In the genomic region with DNA sequence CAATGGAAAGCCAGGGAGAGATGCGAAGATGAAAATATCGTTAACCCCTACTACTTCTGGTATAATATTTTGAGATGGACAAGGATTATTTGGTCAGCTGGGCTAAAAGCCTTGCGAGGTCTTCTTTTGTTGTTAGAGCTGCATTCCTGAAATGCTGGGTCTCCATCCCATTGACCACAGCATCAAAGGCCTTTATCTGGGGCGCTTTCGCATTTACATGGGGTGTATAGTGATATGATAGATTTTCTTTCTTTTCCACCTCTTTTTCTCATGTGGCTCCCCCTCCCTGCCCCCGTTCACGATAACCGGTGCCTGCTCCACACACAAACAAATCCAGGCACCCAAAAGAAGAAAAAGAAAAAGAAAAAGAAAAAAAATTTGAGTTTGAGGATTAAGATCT, we compare ENCODE assay signal across 17 cellular contexts.
DNase-seq lines count a peak whose midpoint lies in the region; ATAC-seq and TF ChIP-seq lines count a peak whose summit lies in the region.
"Had no signal": no experiment of that assay in that cellular context is flagged by ENCODE, and none has a peak within 500 bp of the region (broad histone marks: within the 10 kb centered on the region; RNA-seq: fewer than 3 reads in every experiment).

No MANE protein-coding gene starts in this region.

- 53% methylated on average over 8 of the region's 8 CpGs for WGBS in hepatocyte (ENCODE audit: low lambda C conversion rate, missing lambda C conversion rate)

- CTCF ChIA-PET in WTC11 (lab: Charles Lee): interaction anchor here (1.9 to 2.3 kb wide), 2 partner anchors 12 to 49 kb away, joined by 4 to 13 read pairs; no protein-coding TSS in a partner anchor
- CTCF ChIA-PET in activated naive CD4-positive, alpha-beta T cell treated with anti-CD3 and anti-CD28 coated beads, Interleukin-2, amount 10 ng/mL, durations not matched to agents 7 days and 5 days (lab: Charles Lee): no interaction called here

- H3K9me2 ChIP-seq in hepatocyte (replicated peaks; ENCODE audit: insufficient read depth): no peaks in the 10 kb centered on the region

- H3K36me3 Mint-ChIP-seq in WTC11: no peaks in the 10 kb centered on the region
- H3K36me3 Mint-ChIP-seq in activated naive CD4-positive, alpha-beta T cell treated with anti-CD3 and anti-CD28 coated beads, Interleukin-2, amount 10 ng/mL, durations not matched to agents 7 days and 5 days: no peaks in the 10 kb centered on the region

- no peaks in the 10 kb centered on the region for H3K79me2 ChIP-seq in hepatocyte

- TF ChIP-seq CTCF in AG10803 (conservative IDR thresholded peaks at IDR 0.05; ENCODE audit: low read length) (no peak), WTC11 (IDR thresholded peaks at IDR 0.05) (no peak), hepatocyte (IDR thresholded peaks at IDR 0.05; ENCODE audit: poor library complexity) (no peak)

- H4K20me1 ChIP-seq in hepatocyte (ENCODE audit: insufficient read depth, poor library complexity, severe bottlenecking): no peaks in the 10 kb centered on the region

- no peaks in the 10 kb centered on the region for H3K36me3 ChIP-seq in hepatocyte (replicated peaks; ENCODE audit: insufficient read depth, low read depth)
- H3K36me3 ChIP-seq: adrenal gland had no signal

- H3K4me3 ChIP-seq in AG10803 (ENCODE audit: low read length) (peak overlapping the region; percentile 61), hepatocyte (no peak overlapping the region)
- H3K4me3 ChIP-seq: PC-9 had no signal

- no peaks in the 10 kb centered on the region for H3K9me3 Mint-ChIP-seq in WTC11
- H3K9me3 Mint-ChIP-seq in activated naive CD4-positive, alpha-beta T cell treated with anti-CD3 and anti-CD28 coated beads, Interleukin-2, amount 10 ng/mL, durations not matched to agents 7 days and 5 days: peaks cover 6% of the 10 kb centered on the region

- peaks cover 46% of the 10 kb centered on the region for H3K4me1 Mint-ChIP-seq in WTC11
- no peaks in the 10 kb centered on the region for H3K4me1 Mint-ChIP-seq in activated naive CD4-positive, alpha-beta T cell treated with anti-CD3 and anti-CD28 coated beads, Interleukin-2, amount 10 ng/mL, durations not matched to agents 7 days and 5 days

- peak; percentile 48 for ATAC-seq in WTC11
- ATAC-seq: foreskin keratinocyte had no signal

- H3K27ac Mint-ChIP-seq in WTC11: peak overlapping the region; percentile 82
- no peak overlapping the region for H3K27ac Mint-ChIP-seq in activated naive CD4-positive, alpha-beta T cell treated with anti-CD3 and anti-CD28 coated beads, Interleukin-2, amount 10 ng/mL, durations not matched to agents 7 days and 5 days

- no peaks in the 10 kb centered on the region for H3K27me3 Mint-ChIP-seq in WTC11 (ENCODE audit: low read depth)
- no peaks in the 10 kb centered on the region for H3K27me3 Mint-ChIP-seq in activated naive CD4-positive, alpha-beta T cell treated with anti-CD3 and anti-CD28 coated beads, Interleukin-2, amount 10 ng/mL, durations not matched to agents 7 days and 5 days

- no peaks in the 10 kb centered on the region for H3K9me3 ChIP-seq in hepatocyte (ENCODE audit: low read depth)
- H3K9me3 ChIP-seq: adrenal gland had no signal

- H3K4me1 ChIP-seq in hepatocyte (ENCODE audit: insufficient read depth): peaks cover 9% of the 10 kb centered on the region
- H3K4me1 ChIP-seq: foreskin keratinocyte had no signal

- peak overlapping the region; percentile 63 for H3K4me3 Mint-ChIP-seq in WTC11
- H3K4me3 Mint-ChIP-seq in activated naive CD4-positive, alpha-beta T cell treated with anti-CD3 and anti-CD28 coated beads, Interleukin-2, amount 10 ng/mL, durations not matched to agents 7 days and 5 days: no peak overlapping the region

- peak overlapping the region; percentile 69 for H3K4me2 ChIP-seq in hepatocyte
- H3K4me2 ChIP-seq: PC-9 had no signal

- peak; percentile 13 for DNase-seq in AG10803 (ENCODE audit: low read depth)
- DNase-seq in WTC11 (ENCODE audit: low spot score): no peak
- no peak for DNase-seq in hepatocyte (ENCODE audit: low spot score)
- peak; percentile 9 for DNase-seq in pons (ENCODE audit: low spot score)
- DNase-seq in activated CD4-positive, CD25-positive, alpha-beta regulatory T cell treated with anti-CD3 and anti-CD28 coated beads, Interleukin-2, amount 50 U/mL, for 72 hours: no peak
- no peak for DNase-seq in Ammon's horn (ENCODE audit: low spot score)
- DNase-seq in activated naive CD4-positive, alpha-beta T cell treated with anti-CD3 and anti-CD28 coated beads, Interleukin-2, amount 10 ng/mL, durations not matched to agents 7 days and 5 days: no peak
- no peak for DNase-seq in NCI-H2107 (lab: John Stamatoyannopoulos, UW)
- DNase-seq: activated CD4-positive, CD25-positive, alpha-beta regulatory T cell; activated T-cell treated with anti-CD3 and anti-CD28 coated beads, Interleukin-2, amount 50 U/mL, for 1 hour; foreskin keratinocyte; GOT3; kidney; NCI-H510A treated with DMSO at 0.1 percent for 48 hours; PC-9; stomach had no signal

- H3K27me3 ChIP-seq in hepatocyte: peaks cover 21% of the 10 kb centered on the region
- H3K27me3 ChIP-seq: adrenal gland, foreskin keratinocyte had no signal

- H2AFZ ChIP-seq in hepatocyte: no peak overlapping the region
- H2AFZ ChIP-seq: PC-9 had no signal

- H3K27ac ChIP-seq in hepatocyte: peak overlapping the region; percentile 58
- H3K27ac ChIP-seq: foreskin keratinocyte, PC-9 had no signal

- POLR2A ChIA-PET in WTC11 (lab: Charles Lee): no interaction called here

TF ChIP-seq in WTC11, 78 proteins besides CTCF, POLR2A, EP300 and RAD21 (continues in another document):
- TF ChIP-seq STAT6 (CRISPR knock-in tag; conservative IDR thresholded peaks at IDR 0.05; ENCODE audit: low read depth): no peak
- no peak for TF ChIP-seq AFF4 (CRISPR knock-in tag; IDR thresholded peaks at IDR 0.05; ENCODE audit: borderline replicate concordance)
- no peak for TF ChIP-seq ZBTB43 (CRISPR knock-in tag; IDR thresholded peaks at IDR 0.05)
- TF ChIP-seq, protein P1, sequence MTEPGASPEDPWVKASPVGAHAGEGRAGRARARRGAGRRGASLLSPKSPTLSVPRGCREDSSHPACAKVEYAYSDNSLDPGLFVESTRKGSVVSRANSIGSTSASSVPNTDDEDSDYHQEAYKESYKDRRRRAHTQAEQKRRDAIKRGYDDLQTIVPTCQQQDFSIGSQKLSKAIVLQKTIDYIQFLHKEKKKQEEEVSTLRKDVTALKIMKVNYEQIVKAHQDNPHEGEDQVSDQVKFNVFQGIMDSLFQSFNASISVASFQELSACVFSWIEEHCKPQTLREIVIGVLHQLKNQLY (CRISPR knock-in tag; IDR thresholded peaks at IDR 0.05): no peak
- TF ChIP-seq GRHL2 (CRISPR knock-in tag; IDR thresholded peaks at IDR 0.05; ENCODE audit: insufficient replicate concordance, severe bottlenecking): no peak
- TF ChIP-seq KAT7 (CRISPR knock-in tag; IDR thresholded peaks at IDR 0.05; ENCODE audit: borderline replicate concordance): no peak

Comparison
In these comparisons a context has a peak if more than half of its experiments do, and no peak if none do; other contexts are left out.
1. DNase-seq: peak in AG10803 (single experiment) and pons (single experiment); none in WTC11 (single experiment), hepatocyte (single experiment), activated CD4-positive, CD25-positive, alpha-beta regulatory T cell treated with anti-CD3 and anti-CD28 coated beads, Interleukin-2, amount 50 U/mL, for 72 hours (single experiment), Ammon's horn (single experiment), activated naive CD4-positive, alpha-beta T cell treated with anti-CD3 and anti-CD28 coated beads, Interleukin-2, amount 10 ng/mL, durations not matched to agents 7 days and 5 days (single experiment) and NCI-H2107 (single experiment).